Comparison of ENCODE assay signal across 33 cellular contexts in the genomic region with DNA sequence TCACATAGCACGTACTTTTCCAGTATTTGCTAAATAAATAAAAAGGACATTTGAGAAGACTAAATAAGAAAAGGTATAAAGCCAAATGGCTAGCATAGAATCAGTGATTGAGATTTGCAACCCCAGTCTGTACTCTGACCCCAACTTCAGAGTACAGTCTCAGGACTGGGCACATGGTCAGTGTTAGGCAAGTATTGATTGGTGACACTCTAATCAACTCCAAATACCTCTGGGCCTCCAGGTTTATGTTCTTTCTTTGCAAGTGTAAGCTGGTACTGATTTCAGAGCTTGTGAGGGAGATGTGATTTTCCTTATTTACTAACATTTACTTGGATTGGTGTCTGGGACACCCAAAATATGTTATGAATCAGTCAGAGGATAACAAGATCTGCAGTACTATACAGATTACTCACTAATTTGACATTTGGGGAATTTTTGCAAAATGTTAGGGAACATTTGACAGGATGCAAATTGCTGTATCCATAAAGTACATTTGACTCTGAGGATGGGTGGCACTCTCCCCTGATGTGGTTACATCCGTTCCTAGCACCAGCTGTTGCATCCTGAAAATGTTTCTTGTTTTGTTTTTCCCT. TPM values are rescaled to one million over a fixed set of nuclear protein-coding genes. Genes with fewer than 3 reads are reported as not detected.
DNase-seq lines count a peak whose midpoint lies in the region; ATAC-seq and TF ChIP-seq lines count a peak whose summit lies in the region.
"Had no signal": no experiment of that assay in that cellular context is flagged by ENCODE, and none has a peak within 500 bp of the region (broad histone marks: within the 10 kb centered on the region; RNA-seq: fewer than 3 reads in every experiment).

No MANE protein-coding gene starts in this region.

- H3K27me3 ChIP-seq in right lobe of liver (no peaks in the 10 kb centered on the region), dorsolateral prefrontal cortex (no peaks in the 10 kb centered on the region)
- H3K27me3 ChIP-seq: ascending aorta, colonic mucosa, gastroesophageal sphincter, ovary, Peyer's patch, spleen, tibial artery, vagina had no signal

- no peak overlapping the region for H3K4me3 ChIP-seq in fibroblast of mammary gland (ENCODE audit: control insufficient read depth, low read depth, low read length)
- no peak overlapping the region for H3K4me3 ChIP-seq in right lobe of liver
- H3K4me3 ChIP-seq in dorsolateral prefrontal cortex = no peak overlapping the region
- H3K4me3 ChIP-seq: A549, ascending aorta, colonic mucosa, gastroesophageal sphincter, mucosa of descending colon, ovary, Peyer's patch, spleen, tibial artery, vagina had no signal

- intact Hi-C loops in right lobe of liver (cut with DNase I) = no loop called here
- intact Hi-C loops in dorsolateral prefrontal cortex (cut with DNase I) = no loop called here

- no peak overlapping the region for H3K27ac Mint-ChIP-seq in naive thymus-derived CD8-positive, alpha-beta T cell
- H3K27ac Mint-ChIP-seq: activated naive CD8-positive, alpha-beta T cell; nephron progenitor cell; stimulated activated naive CD8-positive, alpha-beta T cell treated with anti-CD3 and anti-CD28 coated beads, Interleukin-15, Interleukin-2, amounts not matched to agents 100 ng/mL and 50 ng/mL, for 24 hours; T-cell had no signal

- POLR2A ChIA-PET in naive thymus-derived CD8-positive, alpha-beta T cell (lab: Charles Lee) = no interaction called here

- peaks cover 0 to 16% (median 7%) of the 10 kb centered on the region in 4 donors for H3K4me1 ChIP-seq in right lobe of liver
- H3K4me1 ChIP-seq: A549, ascending aorta, colonic mucosa, gastroesophageal sphincter, Peyer's patch, spleen, vagina had no signal

- H3K9me3 Mint-ChIP-seq in naive thymus-derived CD8-positive, alpha-beta T cell = peaks cover 0 to 3% (median 0%) of the 10 kb centered on the region in 9 donors
- H3K9me3 Mint-ChIP-seq: stimulated activated naive CD8-positive, alpha-beta T cell treated with anti-CD3 and anti-CD28 coated beads, Interleukin-15, Interleukin-2, amounts not matched to agents 100 ng/mL and 50 ng/mL, for 24 hours had no signal

- no peaks in the 10 kb centered on the region for H3K27me3 Mint-ChIP-seq in naive thymus-derived CD8-positive, alpha-beta T cell
- H3K27me3 Mint-ChIP-seq: activated naive CD8-positive, alpha-beta T cell; stimulated activated naive CD8-positive, alpha-beta T cell treated with anti-CD3 and anti-CD28 coated beads, Interleukin-15, Interleukin-2, amounts not matched to agents 100 ng/mL and 50 ng/mL, for 24 hours; T-cell had no signal

- WGBS in right lobe of liver (ENCODE audit: insufficient coverage, low coverage, low lambda C conversion rate, missing lambda C conversion rate) = 47% methylated on average over 2 of the region's 2 CpGs

- peak overlapping the region in 2 of 3 donors; percentile 26 to 28 for H3K27ac ChIP-seq in right lobe of liver
- H3K27ac ChIP-seq in dorsolateral prefrontal cortex = no peak overlapping the region
- H3K27ac ChIP-seq: A549, ascending aorta, colonic mucosa, gastroesophageal sphincter, KMS-11, ovary, Peyer's patch, spleen, tibial artery, vagina, WERI-Rb-1 had no signal

- DNase-seq in AG20443 (ENCODE audit: low spot score) (peak; percentile 20), HS-5 (ENCODE audit: low read depth) (peak; percentile 35), fibroblast of mammary gland (ENCODE audit: low read depth) (peak; percentile 43), right lobe of liver (peak in 1 of 3 donors; percentile 63), dorsolateral prefrontal cortex (no peak), KG1 (lab: John Stamatoyannopoulos, UW) (no peak), NCI-H2171 treated with DMSO at 0.1 percent for 48 hours (lab: John Stamatoyannopoulos, UW) (no peak)
- DNase-seq in naive thymus-derived CD8-positive, alpha-beta T cell = no peak
- DNase-seq: activated CD4-positive, alpha-beta T cell treated with anti-CD3 and anti-CD28 coated beads for 48 hours; activated T-cell treated with anti-CD3 and anti-CD28 coated beads for 4 hours; colonic mucosa; effector memory CD4-positive, alpha-beta T cell; hippocampal formation; left cardiac atrium; mammary epithelial cell; mucosa of descending colon; NCI-H748 treated with DMSO at 0.1 percent for 48 hours; nephron progenitor cell; ovary; Peyer's patch; SIG-M5; spleen; stimulated activated CD4-positive, alpha-beta T cell treated with anti-CD3 and anti-CD28 coated beads, Interleukin-2, amount 100 ng/mL, for 24 hours; T-cell; tibial artery; WERI-Rb-1 had no signal

- H3K9me3 ChIP-seq in right lobe of liver = peaks cover 0 to 2% (median 0%) of the 10 kb centered on the region in 4 donors
- H3K9me3 ChIP-seq: A549, ascending aorta, colonic mucosa, mucosa of descending colon, ovary, Peyer's patch, tibial artery, vagina had no signal

- TF ChIP-seq POLR2A in right lobe of liver (IDR thresholded peaks at IDR 0.05) = no peak

- ATAC-seq in right lobe of liver = peak; percentile 97 to 99 (median 98)
- no peak for ATAC-seq in naive thymus-derived CD8-positive, alpha-beta T cell
- ATAC-seq: A549, gastroesophageal sphincter, left cardiac atrium, mucosa of descending colon, T-cell had no signal

- no peaks in the 10 kb centered on the region for H3K4me1 Mint-ChIP-seq in naive thymus-derived CD8-positive, alpha-beta T cell
- H3K4me1 Mint-ChIP-seq: T-cell had no signal

- TF ChIP-seq CTCF in fibroblast of mammary gland (conservative IDR thresholded peaks at IDR 0.05; ENCODE audit: control insufficient read depth, insufficient read depth, low read depth, low read length) (no peak), right lobe of liver (IDR thresholded peaks at IDR 0.05) (no peak), dorsolateral prefrontal cortex (IDR thresholded peaks at IDR 0.05 in 54 of 56, conservative IDR thresholded peaks at IDR 0.05 in 2 of 56; ENCODE audit: low read depth in 1 of 56, partially characterized antibody in 56 of 56) (no peak)

- peaks cover 0 to 4% (median 2%) of the 10 kb centered on the region in 3 donors for H3K36me3 Mint-ChIP-seq in naive thymus-derived CD8-positive, alpha-beta T cell

- no peak overlapping the region for H3K4me3 Mint-ChIP-seq in naive thymus-derived CD8-positive, alpha-beta T cell
- H3K4me3 Mint-ChIP-seq: activated naive CD8-positive, alpha-beta T cell; nephron progenitor cell; stimulated activated naive CD8-positive, alpha-beta T cell treated with anti-CD3 and anti-CD28 coated beads, Interleukin-15, Interleukin-2, amounts not matched to agents 100 ng/mL and 50 ng/mL, for 24 hours; T-cell had no signal

- no peaks in the 10 kb centered on the region for H3K36me3 ChIP-seq in right lobe of liver
- H3K36me3 ChIP-seq: ascending aorta, colonic mucosa, ovary, Peyer's patch, spleen, tibial artery, vagina, WERI-Rb-1 had no signal

RNA-seq across cellular contexts. Expression of a gene that starts 34.2 kb away (rescaled TPM):
- 10 to 100 TPM; 12.9 to 18.1 (median 15.4) TPM for total RNA-seq in right lobe of liver
- total RNA-seq in dorsolateral prefrontal cortex = 100 to 1,000 TPM; 105 to 422 (median 276) TPM
- 10 to 100 TPM; 18.8 to 19.4 TPM for total RNA-seq in naive thymus-derived CD8-positive, alpha-beta T cell
- polyA plus RNA-seq in naive thymus-derived CD8-positive, alpha-beta T cell = 10 to 100 TPM in 2 of 3 donors, 1 to 10 TPM in 1; 6.8 to 13.0 (median 12.5) TPM

Comparison
In these comparisons a context has a peak if more than half of its experiments do, and no peak if none do; other contexts are left out.
1. DNase-seq: peak in AG20443 (single experiment), HS-5 (single experiment) and fibroblast of mammary gland (single experiment); none in dorsolateral prefrontal cortex (0 of 10), KG1 (single experiment), naive thymus-derived CD8-positive, alpha-beta T cell (0 of 10) and NCI-H2171 treated with DMSO at 0.1 percent for 48 hours (single experiment).
2. ATAC-seq: peak in right lobe of liver (4 of 4); none in naive thymus-derived CD8-positive, alpha-beta T cell (0 of 2).
3. H3K27ac ChIP-seq: peak in right lobe of liver (2 of 3); none in dorsolateral prefrontal cortex (0 of 59).
4. RNA of a gene that starts 34.2 kb away (total RNA-seq): 105 to 422 TPM in dorsolateral prefrontal cortex; 18.8 to 19.4 TPM in naive thymus-derived CD8-positive, alpha-beta T cell and 12.9 to 18.1 TPM in right lobe of liver; every median in the first group is over 4 times any median in the second.